In genomic region chr3:131795382-131796085, GRCh38 we compare ENCODE assay signal across 2 cellular contexts.
TF ChIP-seq lines count a peak whose summit lies in the region.

No MANE protein-coding gene starts in this region.

TF ChIP-seq in HEK293, 187 proteins besides CTCF, POLR2A, EP300 and RAD21 (continued from another document and continues in another):
- TF ChIP-seq PRDM10 (tag by site-specific recombination; IDR thresholded peaks at IDR 0.05) (peak; percentile 89), ZNF639 (tag by site-specific recombination; IDR thresholded peaks at IDR 0.05) (no peak), SP7 (tag by site-specific recombination; IDR thresholded peaks at IDR 0.05) (peak; percentile 73), ZNF677 (tag by site-specific recombination; IDR thresholded peaks at IDR 0.05) (no peak), KLF10 (tag by site-specific recombination; IDR thresholded peaks at IDR 0.05) (0 out of 2 replicates have a peak, but pooled peaks have one; percentile 41), WT1 (tag by site-specific recombination; IDR thresholded peaks at IDR 0.05) (peak; percentile 95), ZNF843 (tag by site-specific recombination; IDR thresholded peaks at IDR 0.05) (peak; percentile 60), ZBTB7A (tag by site-specific recombination; IDR thresholded peaks at IDR 0.05; ENCODE audit: low read depth) (no peak), EGR2 (tag by site-specific recombination; IDR thresholded peaks at IDR 0.05; ENCODE audit: low read depth) (no peak), ZNF404 (tag by site-specific recombination; IDR thresholded peaks at IDR 0.05) (no peak), SCRT2 (tag by site-specific recombination; IDR thresholded peaks at IDR 0.05) (no peak), ZSCAN30 (tag by site-specific recombination; IDR thresholded peaks at IDR 0.05) (no peak), ZNF341 (tag by site-specific recombination; IDR thresholded peaks at IDR 0.05; ENCODE audit: low read depth) (0 out of 2 replicates have a peak, but pooled peaks have one; percentile 23), ZSCAN18 (tag by site-specific recombination; IDR thresholded peaks at IDR 0.05) (no peak), SETDB1 (IDR thresholded peaks at IDR 0.05; ENCODE audit: insufficient read length, low read length) (peak; percentile 27), IKZF3 (tag by site-specific recombination; IDR thresholded peaks at IDR 0.05) (no peak), YY2 (tag by site-specific recombination; IDR thresholded peaks at IDR 0.05) (no peak), PATZ1 (tag by site-specific recombination; IDR thresholded peaks at IDR 0.05) (peak; percentile 63), ZNF692 (tag by site-specific recombination; IDR thresholded peaks at IDR 0.05) (0 out of 2 replicates have a peak, but pooled peaks have one; percentile 23)

TF ChIP-seq in H1, 55 proteins besides CTCF, POLR2A, EP300 and RAD21 (continued from another document):
- no peak for TF ChIP-seq JUN (IDR thresholded peaks at IDR 0.05; ENCODE audit: low read depth, low read length)
- no peak for TF ChIP-seq TAF1 (IDR thresholded peaks at IDR 0.05; ENCODE audit: low read depth, low read length)
- TF ChIP-seq CTBP2 (IDR thresholded peaks at IDR 0.05; ENCODE audit: borderline replicate concordance, insufficient read depth, insufficient read length, low read length), result no peak
- no peak for TF ChIP-seq RXRA (IDR thresholded peaks at IDR 0.05; ENCODE audit: insufficient read depth, low read depth, low read length)
- TF ChIP-seq TCF12 (IDR thresholded peaks at IDR 0.05; ENCODE audit: low read depth, low read length), result no peak
- no peak for TF ChIP-seq JUND (IDR thresholded peaks at IDR 0.05; ENCODE audit: low read length)
- TF ChIP-seq HDAC6 (IDR thresholded peaks at IDR 0.05; ENCODE audit: low read depth, low read length), result no peak
- TF ChIP-seq RFX5 (IDR thresholded peaks at IDR 0.05; ENCODE audit: borderline replicate concordance, low read depth, low read length), result no peak
- TF ChIP-seq POU5F1 (IDR thresholded peaks at IDR 0.05; ENCODE audit: low read depth, low read length), result no peak
